ENCODE assay signal across 8 cellular contexts in the genomic region with DNA sequence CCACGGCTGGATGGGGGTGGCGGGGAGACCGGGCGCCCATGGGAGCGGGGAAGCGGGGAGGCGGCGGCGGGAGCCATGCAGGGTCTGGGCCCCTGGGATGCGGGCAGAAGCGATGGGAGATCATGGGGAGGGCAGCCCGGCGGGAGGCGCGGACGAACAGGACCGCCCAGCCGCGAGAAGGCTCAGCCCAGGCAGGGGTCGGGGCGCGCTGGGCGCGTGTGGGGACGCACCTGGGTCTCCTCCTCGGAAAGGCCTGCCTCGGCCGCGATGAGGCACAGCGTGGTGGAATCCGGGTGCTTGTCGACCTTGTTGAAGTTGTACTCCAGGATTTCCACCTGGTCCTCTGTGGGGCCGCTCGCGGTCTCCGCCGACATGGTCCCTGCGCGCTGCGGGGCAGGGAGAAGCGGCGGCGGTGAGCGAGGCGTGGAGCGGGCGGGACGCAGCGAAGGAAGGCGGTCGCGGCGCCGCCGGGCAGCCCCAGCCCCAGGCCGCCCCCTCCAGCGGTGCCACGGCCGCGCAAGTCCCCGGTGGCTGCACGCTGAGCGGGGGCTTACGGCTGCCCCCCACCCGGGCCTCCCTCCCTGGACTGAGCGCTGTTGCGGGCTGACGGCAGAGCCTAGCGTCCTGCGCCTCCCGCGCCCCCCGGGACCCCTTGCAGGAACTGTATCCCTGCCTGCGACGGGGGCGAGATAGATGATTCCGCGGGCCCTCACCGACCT. TPM values are rescaled to one million over a fixed set of nuclear protein-coding genes. Genes with fewer than 3 reads are reported as not detected.
DNase-seq lines count a peak whose midpoint lies in the region; ATAC-seq and TF ChIP-seq lines count a peak whose summit lies in the region.

No MANE protein-coding gene starts in this region.

- H3K27me3 ChIP-seq in foreskin keratinocyte: peaks cover 45% of the 10 kb centered on the region

- peak; percentile 51 to 59 for ATAC-seq in activated T-cell treated with anti-CD3 and anti-CD28 coated beads, Interleukin-2, amount 50 U/mL, for 4 hours
- peak; percentile 53 for ATAC-seq in foreskin keratinocyte
- ATAC-seq in omental fat pad (ENCODE audit: low FRiP score): peak; percentile 38
- ATAC-seq in GM18517 (IDR thresholded peaks at IDR 0.05; ENCODE audit: unreplicated experiment): no peak
- no peak for ATAC-seq in GM19395 (IDR thresholded peaks at IDR 0.05; ENCODE audit: unreplicated experiment)

- H3K27me3 Mint-ChIP-seq in activated T-cell treated with anti-CD3 and anti-CD28 coated beads, Interleukin-2, amount 50 U/mL, for 4 hours (ENCODE audit: low read depth): peaks cover 34% of the 10 kb centered on the region

- peaks cover 12% of the 10 kb centered on the region for H3K4me1 ChIP-seq in foreskin keratinocyte

- H3K27ac ChIP-seq in foreskin keratinocyte: no peak overlapping the region

- TF ChIP-seq CTCF in foreskin keratinocyte (conservative IDR thresholded peaks at IDR 0.05) (no peak), omental fat pad (IDR thresholded peaks at IDR 0.05) (no peak)

- DNase-seq in NCI-H748 (lab: John Stamatoyannopoulos, UW; ENCODE audit: unreplicated experiment): peak; percentile 26
- DNase-seq in NCI-H748 treated with DMSO at 0.1 percent for 48 hours (lab: John Stamatoyannopoulos, UW): no peak
- peak; percentile 9 for DNase-seq in activated T-cell treated with anti-CD3 and anti-CD28 coated beads, Interleukin-2, amount 50 U/mL, for 4 hours
- DNase-seq in foreskin keratinocyte: no peak
- DNase-seq in omental fat pad (ENCODE audit: low spot score): no peak
- no peak for DNase-seq in MV-4-11 (lab: John Stamatoyannopoulos, UW)

- H3K4me1 Mint-ChIP-seq in activated T-cell treated with anti-CD3 and anti-CD28 coated beads, Interleukin-2, amount 50 U/mL, for 4 hours (ENCODE audit: low read depth): peaks cover 63% of the 10 kb centered on the region

- H3K4me3 Mint-ChIP-seq in activated T-cell treated with anti-CD3 and anti-CD28 coated beads, Interleukin-2, amount 50 U/mL, for 4 hours: peak overlapping the region; percentile 93

- H3K9me3 Mint-ChIP-seq in activated T-cell treated with anti-CD3 and anti-CD28 coated beads, Interleukin-2, amount 50 U/mL, for 4 hours: no peaks in the 10 kb centered on the region

- H3K36me3 Mint-ChIP-seq in activated T-cell treated with anti-CD3 and anti-CD28 coated beads, Interleukin-2, amount 50 U/mL, for 4 hours (ENCODE audit: insufficient read depth): peaks cover 6% of the 10 kb centered on the region

RNA-seq across cellular contexts. Expression of a gene that starts 25.3 kb away (rescaled TPM):
- 100 to 1,000 TPM in 1 of 3 donors, 10 to 100 TPM in 2; 27.3 to 121 (median 95.5) TPM for total RNA-seq in activated T-cell treated with anti-CD3 and anti-CD28 coated beads, Interleukin-2, amount 50 U/mL, for 4 hours
- total RNA-seq in foreskin keratinocyte (4.5 and 8.1 TPM in 2 replicates), omental fat pad (1 to 10 TPM; 2.4 to 6.8 (median 4.1) TPM)
- 5.1 and 8.8 TPM in 2 replicates for polyA plus RNA-seq in foreskin keratinocyte

Comparison
In these comparisons a context has a peak if more than half of its experiments do, and no peak if none do; other contexts are left out.
1. DNase-seq: peak in NCI-H748 (single experiment) and activated T-cell treated with anti-CD3 and anti-CD28 coated beads, Interleukin-2, amount 50 U/mL, for 4 hours (single experiment); none in NCI-H748 treated with DMSO at 0.1 percent for 48 hours (single experiment), foreskin keratinocyte (0 of 2), omental fat pad (single experiment) and MV-4-11 (single experiment).
2. ATAC-seq: peak in activated T-cell treated with anti-CD3 and anti-CD28 coated beads, Interleukin-2, amount 50 U/mL, for 4 hours (2 of 2), foreskin keratinocyte (single experiment) and omental fat pad (single experiment); none in GM18517 (single experiment) and GM19395 (single experiment).